In genomic region chr10:31706464-31706863, GRCh38 we compare ENCODE assay signal across 11 cellular contexts.
DNase-seq lines count a peak whose midpoint lies in the region; ATAC-seq and TF ChIP-seq lines count a peak whose summit lies in the region.
"Had no signal": no experiment of that assay in that cellular context is flagged by ENCODE, and none has a peak within 500 bp of the region (broad histone marks: within the 10 kb centered on the region; RNA-seq: fewer than 3 reads in every experiment).

No MANE protein-coding gene starts in this region.

- H3K4me1 ChIP-seq in heart left ventricle (peaks cover 0 to 73% (median 47%) of the 10 kb centered on the region in 12 donors), colonic mucosa (peaks cover 5% of the 10 kb centered on the region), testis (peaks cover 22% of the 10 kb centered on the region)

- H3K4me1 Mint-ChIP-seq in nephron = peaks cover 67% of the 10 kb centered on the region
- H3K4me1 Mint-ChIP-seq in type B pancreatic cell (ENCODE audit: unreplicated experiment) = peaks cover 26% of the 10 kb centered on the region
- H3K4me1 Mint-ChIP-seq in Calu3 (ENCODE audit: low read depth, unreplicated experiment) = no peaks in the 10 kb centered on the region

- TF ChIP-seq CTCF in heart left ventricle (IDR thresholded peaks at IDR 0.05) (no peak), colonic mucosa (IDR thresholded peaks at IDR 0.05) (no peak), nephron (IDR thresholded peaks at IDR 0.05; ENCODE audit: unreplicated experiment in 3 of 3) (no peak), type B pancreatic cell (conservative IDR thresholded peaks at IDR 0.05) (no peak), testis (IDR thresholded peaks at IDR 0.05) (no peak), Calu3 (IDR thresholded peaks at IDR 0.05; ENCODE audit: unreplicated experiment) (no peak)

- H3K4me3 ChIP-seq in heart left ventricle = peak overlapping the region in 7 of 12 donors; percentile 11 to 41 (median 35)
- H3K4me3 ChIP-seq in colonic mucosa = no peak overlapping the region
- H3K4me3 ChIP-seq in testis = no peak overlapping the region

- intact Hi-C loops in heart left ventricle (cut with DNase I) (loop anchor here (5.0 to 10.0 kb wide), 11 partner anchors 36 to 952 kb away; partner anchors contain the start of gene ZNF438 (in 2 of the 10)), cardiac septum (cut with DNase I) (loop anchor here (5.0 to 10.0 kb wide), 4 partner anchors 51 to 672 kb away; partner anchors contain the start of gene ZNF438), colonic mucosa (cut with DNase I) (no loop called here), testis (cut with DNase I; ENCODE audit: low total_unique reads) (no loop called here), Calu3 (cut with micrococcal nuclease; ENCODE audit: unreplicated experiment) (no loop called here)

- H3K36me3 ChIP-seq in heart left ventricle (no peaks in the 10 kb centered on the region), colonic mucosa (no peaks in the 10 kb centered on the region), testis (ENCODE audit: low read depth, missing control alignments) (no peaks in the 10 kb centered on the region)

- peak overlapping the region in 1 of 2 donors; percentile 22 for H3K9ac ChIP-seq in colonic mucosa (ENCODE audit: low read depth in 2 of 2, low read length in 2 of 2)

- H3K9me3 ChIP-seq in heart left ventricle (peaks cover 0 to 20% (median 11%) of the 10 kb centered on the region in 12 donors), colonic mucosa (no peaks in the 10 kb centered on the region), testis (no peaks in the 10 kb centered on the region)

- peaks cover 14% of the 10 kb centered on the region for H3K36me3 Mint-ChIP-seq in nephron (ENCODE audit: low read depth)
- peaks cover 3% of the 10 kb centered on the region for H3K36me3 Mint-ChIP-seq in type B pancreatic cell
- H3K36me3 Mint-ChIP-seq in Calu3 (ENCODE audit: insufficient read depth, unreplicated experiment) = no peaks in the 10 kb centered on the region

- ATAC-seq in heart left ventricle (no peak), GM21576 (IDR thresholded peaks at IDR 0.05; ENCODE audit: unreplicated experiment) (no peak)

- CTCF ChIA-PET in Calu3 (lab: Charles Lee) = interaction anchor here (0.6 kb wide), 1 partner anchor 190 kb away, joined by 3 read pairs; no protein-coding TSS in a partner anchor

- no peak for TF ChIP-seq POLR2A in heart left ventricle (IDR thresholded peaks at IDR 0.05)
- no peak for TF ChIP-seq POLR2A in testis (IDR thresholded peaks at IDR 0.05)

- DNase-seq in heart left ventricle (no peak), cardiac septum (ENCODE audit: low spot score) (no peak), colonic mucosa (no peak), type B pancreatic cell (ENCODE audit: extremely low spot score, unreplicated experiment) (no peak), testis (no peak), Calu3 (no peak)
- DNase-seq: activated CD4-positive, alpha-beta T cell treated with anti-CD3 and anti-CD28 coated beads, Interleukin-2, amount 50 U/mL, for 48 hours; NCI-H748 treated with DMSO at 0.1 percent for 48 hours; stimulated activated naive CD4-positive, alpha-beta T cell had no signal

- peaks cover 23% of the 10 kb centered on the region for H3K9me3 Mint-ChIP-seq in nephron
- H3K9me3 Mint-ChIP-seq in type B pancreatic cell = peaks cover 9% of the 10 kb centered on the region
- H3K9me3 Mint-ChIP-seq in Calu3 (ENCODE audit: low read depth, unreplicated experiment) = no peaks in the 10 kb centered on the region

- no peak overlapping the region for H3K4me3 Mint-ChIP-seq in nephron
- H3K4me3 Mint-ChIP-seq in type B pancreatic cell = no peak overlapping the region
- H3K4me3 Mint-ChIP-seq in Calu3 (ENCODE audit: low read depth, unreplicated experiment) = no peak overlapping the region

- H3K27me3 Mint-ChIP-seq in nephron (ENCODE audit: low read depth) = no peaks in the 10 kb centered on the region
- peaks cover 4% of the 10 kb centered on the region for H3K27me3 Mint-ChIP-seq in type B pancreatic cell
- H3K27me3 Mint-ChIP-seq in Calu3 (ENCODE audit: unreplicated experiment) = peaks cover 51% of the 10 kb centered on the region

- BruUV-seq in Calu3 (replicated peaks; lab: Mats Ljungman, UMichigan) = no TSS peak

- no peaks in the 10 kb centered on the region for H3K27me3 ChIP-seq in heart left ventricle
- H3K27me3 ChIP-seq in colonic mucosa = no peaks in the 10 kb centered on the region
- H3K27me3 ChIP-seq in testis = no peaks in the 10 kb centered on the region

- WGBS in heart left ventricle, 4 donors = 62 to 68% (median 66%) methylated on average over 3 of the region's 3 CpGs
- WGBS in testis, 2 donors = 75 to 80% methylated on average over 3 of the region's 3 CpGs

- peak overlapping the region; percentile 74 to 97 (median 87) for H3K27ac ChIP-seq in heart left ventricle
- peak overlapping the region; percentile 42 for H3K27ac ChIP-seq in colonic mucosa
- H3K27ac ChIP-seq in testis = peak overlapping the region in 1 of 2 donors; percentile 84

- H3K27ac Mint-ChIP-seq in nephron (peak overlapping the region; percentile 83 to 91 (median 89)), type B pancreatic cell (peak overlapping the region; percentile 27), Calu3 (ENCODE audit: unreplicated experiment) (no peak overlapping the region)

Comparison
In these comparisons a context has a peak if more than half of its experiments do, and no peak if none do; other contexts are left out.
1. H3K4me3 ChIP-seq: peak in heart left ventricle (7 of 12); none in colonic mucosa (single experiment) and testis (0 of 2).
2. intact Hi-C loops: an anchor here in heart left ventricle (5.0 to 10.0 kb wide) and cardiac septum (5.0 to 10.0 kb wide); none called in colonic mucosa, testis and Calu3.